In genomic region chr2:37324786-37325624, GRCh38 we compare ENCODE assay signal across 1 cellular context.
TF ChIP-seq lines count a peak whose summit lies in the region.

TSS of gene PRKD3 (minus strand) at chr2:37324833. CDS start at chr2:37316524, 8,309 bp downstream.

TF ChIP-seq in K562, 482 proteins besides CTCF, POLR2A, EP300 and RAD21 (continued from another document and continues in another):
- TF ChIP-seq HMBOX1 (IDR thresholded peaks at IDR 0.05) (no peak), ZNF551 (CRISPR knock-in tag; IDR thresholded peaks at IDR 0.05) (no peak), ZNF780A (CRISPR knock-in tag; IDR thresholded peaks at IDR 0.05) (no peak), ILF3 (IDR thresholded peaks at IDR 0.05; ENCODE audit: borderline replicate concordance) (no peak), MTA2 (IDR thresholded peaks at IDR 0.05; ENCODE audit: low read depth) (no peak), ZNF717 (CRISPR knock-in tag; IDR thresholded peaks at IDR 0.05) (no peak), ZNF79 (CRISPR knock-in tag; IDR thresholded peaks at IDR 0.05; ENCODE audit: low read depth) (no peak), AFF4 (CRISPR knock-in tag; IDR thresholded peaks at IDR 0.05) (peak; percentile 60; the same call in 1 of the 2 replicates), ZNF398 (CRISPR knock-in tag; IDR thresholded peaks at IDR 0.05) (no peak), GTF2A2 (tag; IDR thresholded peaks at IDR 0.05) (no peak), BMI1 (IDR thresholded peaks at IDR 0.05; ENCODE audit: low read length) (no peak), TARDBP (IDR thresholded peaks at IDR 0.05) (no peak), RAD51 (IDR thresholded peaks at IDR 0.05; ENCODE audit: borderline replicate concordance, low read depth) (no peak), CHD7 (IDR thresholded peaks at IDR 0.05; ENCODE audit: low read depth, low read length) (no peak), ZBTB33 (CRISPR knock-in tag; IDR thresholded peaks at IDR 0.05) (peak; percentile 61), GATAD2B (IDR thresholded peaks at IDR 0.05; ENCODE audit: borderline replicate concordance) (no peak), STAT5B (CRISPR knock-in tag; IDR thresholded peaks at IDR 0.05) (no peak), KDM4B (IDR thresholded peaks at IDR 0.05; ENCODE audit: borderline replicate concordance in 2 of 2, low read depth in 1 of 2) (no peak), RFX1 (IDR thresholded peaks at IDR 0.05) (no peak), CREB5 (CRISPR knock-in tag; IDR thresholded peaks at IDR 0.05) (no peak), SMAD2 (IDR thresholded peaks at IDR 0.05; ENCODE audit: low read depth, low read length) (no peak), ZZZ3 (IDR thresholded peaks at IDR 0.05) (no peak), ARID3A (IDR thresholded peaks at IDR 0.05; ENCODE audit: borderline replicate concordance, low read depth, low read length) (no peak), TSHZ1 (CRISPR knock-in tag; IDR thresholded peaks at IDR 0.05) (no peak), FOS (IDR thresholded peaks at IDR 0.05; ENCODE audit: extremely low read depth, insufficient read length) (no peak), PRPF4 (IDR thresholded peaks at IDR 0.05; ENCODE audit: insufficient read depth, low read depth, low read length, poor library complexity, severe bottlenecking) (no peak), WHSC1 (IDR thresholded peaks at IDR 0.05; ENCODE audit: low read length) (no peak)
